ENCODE assay signal across 33 cellular contexts in the genomic region with DNA sequence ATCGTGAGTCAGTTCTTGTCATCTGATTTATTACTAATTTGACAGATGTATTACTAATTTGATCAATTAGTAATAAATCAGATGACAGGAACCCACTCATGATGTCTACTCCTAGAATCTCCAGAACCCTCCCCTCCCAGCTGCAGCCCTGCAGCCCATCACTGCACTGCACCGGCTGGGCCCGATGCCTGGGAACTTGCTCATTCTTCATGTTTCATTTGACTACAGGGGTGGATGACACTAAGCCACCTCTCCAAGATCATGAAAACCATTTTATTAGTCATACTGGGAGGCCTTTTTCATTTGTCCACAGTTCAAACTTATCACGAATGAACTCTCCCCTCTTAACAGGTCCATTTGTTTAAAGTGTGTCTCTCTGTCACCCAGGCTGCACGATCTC. TPM values are rescaled to one million over a fixed set of nuclear protein-coding genes. Genes with fewer than 3 reads are reported as not detected.
"Had no signal": no experiment of that assay in that cellular context is flagged by ENCODE, and none has a peak within 500 bp of the region (broad histone marks: within the 10 kb centered on the region; RNA-seq: fewer than 3 reads in every experiment).

No MANE protein-coding gene starts in this region.

- H3K36me3 Mint-ChIP-seq: activated CD4-positive, alpha-beta memory T cell treated with anti-CD3 and anti-CD28 coated beads for 36 hours; activated CD8-positive, alpha-beta memory T cell treated with anti-CD3 and anti-CD28 coated beads, Interleukin-2, amount 10 ng/mL, durations not matched to agents 7 days and 5 days; activated naive CD4-positive, alpha-beta T cell treated with anti-CD3 and anti-CD28 coated beads, Interleukin-2, amount 10 ng/mL, durations not matched to agents 7 days and 5 days; activated naive CD4-positive, alpha-beta T cell treated with anti-CD3 and anti-CD28 coated beads, Interleukin-2, amount 50 U/mL, for 72 hours; activated naive CD8-positive, alpha-beta T cell treated with anti-CD3 and anti-CD28 coated beads, Interleukin-2, amount 10 ng/mL, durations not matched to agents 7 days and 5 days had no signal

- FAIRE-seq: bronchial epithelial cell had no signal

- H3K36me3 ChIP-seq: ascending aorta, brain microvascular endothelial cell, gastroesophageal sphincter, heart right ventricle had no signal

- H3K9me3 ChIP-seq: ascending aorta, gastroesophageal sphincter, heart right ventricle had no signal

- H2AFZ ChIP-seq: hepatocyte had no signal

- ATAC-seq: activated CD4-positive, alpha-beta T cell treated with anti-CD3 and anti-CD28 coated beads for 36 hours; activated CD8-positive, alpha-beta memory T cell treated with anti-CD3 and anti-CD28 coated beads, Interleukin-2, amount 10 ng/mL, durations not matched to agents 7 days and 5 days; activated CD8-positive, alpha-beta T cell treated with anti-CD3 and anti-CD28 coated beads, Interleukin-2, amount 10 ng/mL, durations not matched to agents 7 days and 5 days; activated naive CD4-positive, alpha-beta T cell treated with anti-CD3 and anti-CD28 coated beads, Interleukin-2, amount 50 U/mL, for 72 hours; esophagus mucosa; gastroesophageal sphincter; heart right ventricle had no signal

- H3K79me2 ChIP-seq: hepatocyte had no signal

- H3K27ac ChIP-seq: ascending aorta, brain microvascular endothelial cell, coronary artery, dorsolateral prefrontal cortex, gastroesophageal sphincter, heart right ventricle, hepatocyte had no signal

- H3K4me2 ChIP-seq: hepatocyte had no signal

- H3K27ac Mint-ChIP-seq: activated CD4-positive, alpha-beta memory T cell treated with anti-CD3 and anti-CD28 coated beads for 36 hours; activated CD4-positive, alpha-beta T cell treated with anti-CD3 and anti-CD28 coated beads for 36 hours; activated CD4-positive, alpha-beta T cell treated with anti-CD3 and anti-CD28 coated beads, Interleukin-2, amount 10 ng/mL, durations not matched to agents 24 days and 14 days; activated CD8-positive, alpha-beta memory T cell treated with anti-CD3 and anti-CD28 coated beads, Interleukin-2, amount 10 ng/mL, durations not matched to agents 7 days and 5 days; activated CD8-positive, alpha-beta T cell treated with anti-CD3 and anti-CD28 coated beads, Interleukin-2, amount 10 ng/mL, durations not matched to agents 7 days and 5 days; activated naive CD4-positive, alpha-beta T cell treated with anti-CD3 and anti-CD28 coated beads, Interleukin-2, amount 10 ng/mL, durations not matched to agents 7 days and 5 days; activated naive CD4-positive, alpha-beta T cell treated with anti-CD3 and anti-CD28 coated beads, Interleukin-2, amount 50 U/mL, for 72 hours; activated naive CD8-positive, alpha-beta T cell treated with anti-CD3 and anti-CD28 coated beads, Interleukin-2, amount 10 ng/mL, durations not matched to agents 7 days and 5 days; activated T-helper 1 cell treated with anti-CD3 and anti-CD28 coated beads, Interleukin-12 subunit alpha, Interleukin-12 subunit beta, Interleukin-2, Interleukin-4 antibody, amounts not matched to agents 30 ng/mL and 10 ng/mL and 1 ng/mL, durations not matched to agents 14 hours and 24 hours and 36 hours; activated T-helper 2 cell treated with anti-CD3 and anti-CD28 coated beads, Interferon-gamma antibody, Interleukin-2, Interleukin-4, amounts not matched to agents 10 μg/mL and 5 μg/mL and 100 μg/mL, durations not matched to agents 14 hours and 24 hours and 36 hours; dendritic cell treated with granulocyte-macrophage colony-stimulating factor and Interleukin-4, amounts not matched to agents 40 ng/mL and 50 ng/mL, for 4 days; endodermal cell had no signal

- DNase-seq: activated CD4-positive, alpha-beta memory T cell treated with anti-CD3 and anti-CD28 coated beads for 36 hours; activated CD4-positive, alpha-beta T cell treated with anti-CD3 and anti-CD28 coated beads for 36 hours; activated CD4-positive, alpha-beta T cell treated with anti-CD3 and anti-CD28 coated beads, Interleukin-2, amount 10 ng/mL, durations not matched to agents 24 days and 14 days; activated CD4-positive, CD25-positive, alpha-beta regulatory T cell; activated CD4-positive, CD25-positive, alpha-beta regulatory T cell treated with anti-CD3 and anti-CD28 coated beads, Interleukin-2, amount 50 U/mL, for 72 hours; activated CD8-positive, alpha-beta memory T cell treated with anti-CD3 and anti-CD28 coated beads, Interleukin-2, amount 10 ng/mL, durations not matched to agents 7 days and 5 days; activated CD8-positive, alpha-beta memory T cell treated with anti-CD3 and anti-CD28 coated beads, Interleukin-2, amount 50 U/mL, for 4 hours; activated CD8-positive, alpha-beta T cell treated with anti-CD3 and anti-CD28 coated beads, Interleukin-2, amount 10 ng/mL, durations not matched to agents 7 days and 5 days; activated effector memory CD4-positive, alpha-beta T cell treated with anti-CD3 and anti-CD28 coated beads, Interleukin-2, amount 50 U/mL, for 16 hours; activated naive CD4-positive, alpha-beta T cell treated with anti-CD3 and anti-CD28 coated beads, Interleukin-2, amount 10 ng/mL, durations not matched to agents 7 days and 5 days; activated naive CD8-positive, alpha-beta T cell treated with anti-CD3 and anti-CD28 coated beads, Interleukin-2, amount 10 ng/mL, durations not matched to agents 7 days and 5 days; activated T-cell treated with anti-CD3 and anti-CD28 coated beads, Interleukin-2, amount 50 U/mL, for 1 hour; activated T-cell treated with anti-CD3 and anti-CD28 coated beads, Interleukin-2, amount 50 U/mL, for 48 hours; brain microvascular endothelial cell; effector memory CD4-positive, alpha-beta T cell; endodermal cell; foreskin melanocyte; heart right ventricle; T-helper 2 cell had no signal

- H3K4me3 Mint-ChIP-seq: activated CD4-positive, alpha-beta memory T cell treated with anti-CD3 and anti-CD28 coated beads for 36 hours; activated CD4-positive, alpha-beta T cell treated with anti-CD3 and anti-CD28 coated beads for 36 hours; activated CD4-positive, alpha-beta T cell treated with anti-CD3 and anti-CD28 coated beads, Interleukin-2, amount 10 ng/mL, durations not matched to agents 24 days and 14 days; activated CD8-positive, alpha-beta memory T cell treated with anti-CD3 and anti-CD28 coated beads, Interleukin-2, amount 10 ng/mL, durations not matched to agents 7 days and 5 days; activated CD8-positive, alpha-beta T cell treated with anti-CD3 and anti-CD28 coated beads, Interleukin-2, amount 10 ng/mL, durations not matched to agents 7 days and 5 days; activated naive CD4-positive, alpha-beta T cell treated with anti-CD3 and anti-CD28 coated beads, Interleukin-2, amount 10 ng/mL, durations not matched to agents 7 days and 5 days; activated naive CD8-positive, alpha-beta T cell treated with anti-CD3 and anti-CD28 coated beads, Interleukin-2, amount 10 ng/mL, durations not matched to agents 7 days and 5 days; activated T-helper 1 cell treated with anti-CD3 and anti-CD28 coated beads, Interleukin-12 subunit alpha, Interleukin-12 subunit beta, Interleukin-2, Interleukin-4 antibody, amounts not matched to agents 30 ng/mL and 10 ng/mL and 1 ng/mL, durations not matched to agents 14 hours and 24 hours and 36 hours; central memory CD8-positive, alpha-beta T cell; dendritic cell treated with granulocyte-macrophage colony-stimulating factor and Interleukin-4, amounts not matched to agents 40 ng/mL and 50 ng/mL, for 4 days; endodermal cell had no signal

- H3K4me3 ChIP-seq: ascending aorta, coronary artery, dorsolateral prefrontal cortex, gastroesophageal sphincter, heart right ventricle, hepatocyte had no signal

- H3K27me3 ChIP-seq: ascending aorta, brain microvascular endothelial cell, dorsolateral prefrontal cortex, hepatocyte had no signal

- H3K4me1 Mint-ChIP-seq: activated CD4-positive, alpha-beta T cell treated with anti-CD3 and anti-CD28 coated beads for 36 hours; activated CD4-positive, alpha-beta T cell treated with anti-CD3 and anti-CD28 coated beads, Interleukin-2, amount 10 ng/mL, durations not matched to agents 24 days and 14 days; activated CD8-positive, alpha-beta memory T cell treated with anti-CD3 and anti-CD28 coated beads, Interleukin-2, amount 10 ng/mL, durations not matched to agents 7 days and 5 days; activated naive CD4-positive, alpha-beta T cell treated with anti-CD3 and anti-CD28 coated beads, Interleukin-2, amount 10 ng/mL, durations not matched to agents 7 days and 5 days; activated naive CD8-positive, alpha-beta T cell treated with anti-CD3 and anti-CD28 coated beads, Interleukin-2, amount 10 ng/mL, durations not matched to agents 7 days and 5 days; central memory CD8-positive, alpha-beta T cell; endodermal cell had no signal

- H3K9me3 Mint-ChIP-seq: activated CD4-positive, alpha-beta memory T cell treated with anti-CD3 and anti-CD28 coated beads for 36 hours; activated CD4-positive, alpha-beta T cell treated with anti-CD3 and anti-CD28 coated beads, Interleukin-2, amount 10 ng/mL, durations not matched to agents 24 days and 14 days; activated naive CD4-positive, alpha-beta T cell treated with anti-CD3 and anti-CD28 coated beads, Interleukin-2, amount 10 ng/mL, durations not matched to agents 7 days and 5 days; activated naive CD4-positive, alpha-beta T cell treated with anti-CD3 and anti-CD28 coated beads, Interleukin-2, amount 50 U/mL, for 72 hours; activated naive CD8-positive, alpha-beta T cell treated with anti-CD3 and anti-CD28 coated beads, Interleukin-2, amount 10 ng/mL, durations not matched to agents 7 days and 5 days; activated T-helper 1 cell treated with anti-CD3 and anti-CD28 coated beads, Interleukin-12 subunit alpha, Interleukin-12 subunit beta, Interleukin-2, Interleukin-4 antibody, amounts not matched to agents 30 ng/mL and 10 ng/mL and 1 ng/mL, durations not matched to agents 14 hours and 24 hours and 36 hours; activated T-helper 2 cell treated with anti-CD3 and anti-CD28 coated beads, Interferon-gamma antibody, Interleukin-2, Interleukin-4, amounts not matched to agents 10 μg/mL and 5 μg/mL and 100 μg/mL, durations not matched to agents 14 hours and 24 hours and 36 hours; central memory CD8-positive, alpha-beta T cell; dendritic cell treated with granulocyte-macrophage colony-stimulating factor and Interleukin-4, amounts not matched to agents 40 ng/mL and 50 ng/mL, for 4 days had no signal

- H3K4me1 ChIP-seq: ascending aorta, gastroesophageal sphincter, heart right ventricle had no signal

RNA-seq across cellular contexts. Expression of gene KCNH1, which starts 41.0 kb away (rescaled TPM):
- total RNA-seq: activated CD4-positive, alpha-beta memory T cell treated with anti-CD3 and anti-CD28 coated beads for 36 hours; activated CD4-positive, alpha-beta T cell treated with anti-CD3 and anti-CD28 coated beads for 36 hours; activated CD4-positive, alpha-beta T cell treated with anti-CD3 and anti-CD28 coated beads, Interleukin-2, amount 10 ng/mL, durations not matched to agents 24 days and 14 days; activated CD8-positive, alpha-beta memory T cell treated with anti-CD3 and anti-CD28 coated beads for 36 hours; activated CD8-positive, alpha-beta memory T cell treated with anti-CD3 and anti-CD28 coated beads, Interleukin-2, amount 10 ng/mL, durations not matched to agents 7 days and 5 days; activated CD8-positive, alpha-beta T cell treated with anti-CD3 and anti-CD28 coated beads, Interleukin-2, amount 10 ng/mL, durations not matched to agents 7 days and 5 days; activated naive CD4-positive, alpha-beta T cell treated with anti-CD3 and anti-CD28 coated beads, Interleukin-2, amount 50 U/mL, for 72 hours; activated naive CD8-positive, alpha-beta T cell treated with anti-CD3 and anti-CD28 coated beads, Interleukin-2, amount 10 ng/mL, durations not matched to agents 7 days and 5 days; activated T-helper 1 cell treated with anti-CD3 and anti-CD28 coated beads, Interleukin-12 subunit alpha, Interleukin-12 subunit beta, Interleukin-2, Interleukin-4 antibody, amounts not matched to agents 30 ng/mL and 10 ng/mL and 1 ng/mL, durations not matched to agents 14 hours and 24 hours and 36 hours; activated T-helper 2 cell treated with anti-CD3 and anti-CD28 coated beads, Interferon-gamma antibody, Interleukin-2, Interleukin-4, amounts not matched to agents 10 μg/mL and 5 μg/mL and 100 μg/mL, durations not matched to agents 14 hours and 24 hours and 36 hours; ascending aorta; cardiac septum had no signal
- polyA plus RNA-seq: heart right ventricle had no signal
